ENCODE assay signal across 31 cellular contexts in genomic region chr3:8597515-8597853, GRCh38. TPM values are rescaled to one million over a fixed set of nuclear protein-coding genes. Genes with fewer than 3 reads are reported as not detected.
"Had no signal": no experiment of that assay in that cellular context is flagged by ENCODE, and none has a peak within 500 bp of the region (broad histone marks: within the 10 kb centered on the region; RNA-seq: fewer than 3 reads in every experiment).

No MANE protein-coding gene starts in this region.

- H3K36me3 ChIP-seq: adrenal gland, neutrophil, ovary, sigmoid colon, stomach, tibial artery, upper lobe of right lung had no signal

- H3K9me3 ChIP-seq: adrenal gland, neutrophil, ovary, sigmoid colon, SK-N-SH, stomach, tibial artery, upper lobe of right lung had no signal

- H3K4me3 ChIP-seq: adrenal gland, coronary artery, dorsolateral prefrontal cortex, ovary, sigmoid colon, stomach, tibial artery, upper lobe of right lung had no signal

- H3K27ac ChIP-seq: adrenal gland, coronary artery, neutrophil, ovary, sigmoid colon, stomach, tibial artery, upper lobe of right lung had no signal

- ATAC-seq: activated CD4-positive, alpha-beta T cell treated with anti-CD3 and anti-CD28 coated beads for 36 hours; activated CD8-positive, alpha-beta T cell treated with anti-CD3 and anti-CD28 coated beads, Interleukin-2, amount 10 ng/mL, durations not matched to agents 7 days and 5 days; effector memory CD8-positive, alpha-beta T cell; stimulated activated naive B cell treated with anti-CD40 and anti-IgM and Interleukin-4, amounts not matched to agents 10 μg/mL and 1 μg/mL and 100 μg/mL, for 72 hours; upper lobe of right lung had no signal

- H3K27me3 ChIP-seq: adrenal gland, dorsolateral prefrontal cortex, neutrophil, ovary, sigmoid colon, stomach, tibial artery, upper lobe of right lung had no signal

- DNase-seq: activated CD4-positive, alpha-beta T cell treated with anti-CD3 and anti-CD28 coated beads for 36 hours; activated CD4-positive, CD25-positive, alpha-beta regulatory T cell; activated CD8-positive, alpha-beta T cell treated with anti-CD3 and anti-CD28 coated beads, Interleukin-2, amount 10 ng/mL, durations not matched to agents 7 days and 5 days; activated effector memory CD4-positive, alpha-beta T cell treated with Interleukin-2 at 50 U/mL for 16 hours; activated naive CD4-positive, alpha-beta T cell treated with anti-CD3 and anti-CD28 coated beads for 36 hours; activated naive CD8-positive, alpha-beta T cell treated with anti-CD3 and anti-CD28 coated beads for 36 hours; activated T-cell treated with anti-CD3 and anti-CD28 coated beads for 4 hours; cerebellar nuclear complex; dorsolateral prefrontal cortex; effector memory CD8-positive, alpha-beta T cell; erythroblast; glutamatergic neuron; left cardiac atrium; naive B cell; nephron progenitor cell; ovary; retina; sigmoid colon; SK-N-SH; stimulated activated CD4-positive, alpha-beta T cell treated with anti-CD3 and anti-CD28 coated beads, Interleukin-15, amount 100 ng/mL, for 24 hours; stimulated activated CD4-positive, alpha-beta T cell treated with anti-CD3 and anti-CD28 coated beads, Interleukin-2, amount 100 ng/mL, for 24 hours; stimulated activated naive B cell treated with anti-CD40 and anti-IgM and Interleukin-4, amounts not matched to agents 10 μg/mL and 1 μg/mL and 100 μg/mL, for 72 hours; stomach; SW 1271; T-helper 9 cell; tibial artery; upper lobe of right lung had no signal

- H3K4me1 ChIP-seq: adrenal gland, sigmoid colon, upper lobe of right lung had no signal

RNA-seq across cellular contexts. Expression of gene SSUH2, which starts 47.1 kb away (rescaled TPM):
- total RNA-seq: fibroblast of lung, upper lobe of right lung had no signal
